ENCODE assay signal across 26 cellular contexts in the genomic region with DNA sequence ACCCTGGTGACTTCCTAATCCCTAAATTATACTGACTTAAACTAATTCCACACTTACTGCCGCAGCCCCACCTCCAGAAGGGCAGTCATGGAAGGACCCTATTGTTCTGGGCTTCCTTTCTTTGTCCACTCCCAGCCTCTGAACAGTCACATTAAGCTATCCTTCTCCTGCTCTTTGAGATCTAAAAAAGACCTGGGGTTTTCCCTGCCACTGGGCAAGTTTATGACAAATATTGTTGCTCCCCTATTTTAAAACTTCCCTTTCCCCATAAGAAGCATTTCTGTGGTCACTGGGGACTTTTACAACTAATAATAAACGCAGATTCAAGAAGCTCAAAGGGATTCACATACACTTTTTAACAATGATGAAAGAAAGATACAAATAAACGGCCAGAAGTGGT. TPM values are rescaled to one million over a fixed set of nuclear protein-coding genes. Genes with fewer than 3 reads are reported as not detected.
DNase-seq lines count a peak whose midpoint lies in the region; ATAC-seq and TF ChIP-seq lines count a peak whose summit lies in the region.
"Had no signal": no experiment of that assay in that cellular context is flagged by ENCODE, and none has a peak within 500 bp of the region (broad histone marks: within the 10 kb centered on the region; RNA-seq: fewer than 3 reads in every experiment).

No MANE protein-coding gene starts in this region.

- no peaks in the 10 kb centered on the region for H3K27me3 ChIP-seq in heart left ventricle
- H3K27me3 ChIP-seq: MG63, upper lobe of left lung had no signal

- H3K27me3 Mint-ChIP-seq in stimulated activated naive B cell treated with anti-CD40 and anti-IgM and Interleukin-4, amounts not matched to agents 10 μg/mL and 1 μg/mL and 100 μg/mL, for 72 hours, result no peaks in the 10 kb centered on the region
- H3K27me3 Mint-ChIP-seq: activated naive CD4-positive, alpha-beta T cell treated with anti-CD3 and anti-CD28 coated beads, Interleukin-2, amount 10 ng/mL, durations not matched to agents 7 days and 5 days; activated T-cell treated with anti-CD3 and anti-CD28 coated beads, Interleukin-2, amount 50 U/mL, for 24 hours had no signal

- no peak overlapping the region for H3K27ac Mint-ChIP-seq in stimulated activated naive B cell treated with anti-CD40 and anti-IgM and Interleukin-4, amounts not matched to agents 10 μg/mL and 1 μg/mL and 100 μg/mL, for 72 hours
- H3K27ac Mint-ChIP-seq: activated CD8-positive, alpha-beta T cell treated with anti-CD3 and anti-CD28 coated beads, Interleukin-2, amount 10 ng/mL, durations not matched to agents 7 days and 5 days; activated naive CD4-positive, alpha-beta T cell treated with anti-CD3 and anti-CD28 coated beads, Interleukin-2, amount 10 ng/mL, durations not matched to agents 7 days and 5 days; activated T-cell treated with anti-CD3 and anti-CD28 coated beads, Interleukin-2, amount 50 U/mL, for 24 hours; memory B cell; naive thymus-derived CD4-positive, alpha-beta T cell had no signal

- H3K4me1 ChIP-seq in heart left ventricle, result peaks cover 0 to 8% (median 0%) of the 10 kb centered on the region in 12 donors
- H3K4me1 ChIP-seq: upper lobe of left lung had no signal

- no peak for TF ChIP-seq POLR2A in heart left ventricle (IDR thresholded peaks at IDR 0.05)

- peak overlapping the region in 8 of 12 donors; percentile 8 to 72 (median 63) for H3K27ac ChIP-seq in heart left ventricle
- H3K27ac ChIP-seq: A549, C4-2B, coronary artery, skin epidermis had no signal

- H3K4me3 ChIP-seq in heart left ventricle, result no peak overlapping the region
- H3K4me3 ChIP-seq: A549, coronary artery, MG63, skin epidermis, upper lobe of left lung had no signal

- no peaks in the 10 kb centered on the region for H3K36me3 Mint-ChIP-seq in stimulated activated naive B cell treated with anti-CD40 and anti-IgM and Interleukin-4, amounts not matched to agents 10 μg/mL and 1 μg/mL and 100 μg/mL, for 72 hours
- H3K36me3 Mint-ChIP-seq: activated naive CD4-positive, alpha-beta T cell treated with anti-CD3 and anti-CD28 coated beads, Interleukin-2, amount 10 ng/mL, durations not matched to agents 7 days and 5 days; memory B cell; naive thymus-derived CD4-positive, alpha-beta T cell had no signal

- peak in 3 of 4 donors; percentile 68 to 90 (median 70) for ATAC-seq in heart left ventricle
- no peak for ATAC-seq in Right ventricle myocardium inferior
- ATAC-seq in HG03432 (IDR thresholded peaks at IDR 0.05; ENCODE audit: unreplicated experiment), result peak; percentile 45
- ATAC-seq in stimulated activated naive B cell treated with anti-CD40 and anti-IgM and Interleukin-4, amounts not matched to agents 10 μg/mL and 1 μg/mL and 100 μg/mL, for 72 hours (replicated peaks), result peak; percentile 61 to 89
- no peak for ATAC-seq in HG03521 (IDR thresholded peaks at IDR 0.05; ENCODE audit: unreplicated experiment)
- no peak for ATAC-seq in HG02798 (IDR thresholded peaks at IDR 0.05; ENCODE audit: poor library complexity, unreplicated experiment)
- no peak for ATAC-seq in GM21360 (IDR thresholded peaks at IDR 0.05; ENCODE audit: unreplicated experiment)
- ATAC-seq: A549; activated CD8-positive, alpha-beta T cell treated with anti-CD3 and anti-CD28 coated beads, Interleukin-2, amount 10 ng/mL, durations not matched to agents 7 days and 5 days; naive thymus-derived CD4-positive, alpha-beta T cell; SK-N-SH treated with all-trans-retinoic acid at 6 μM for 48 hours had no signal

- H3K9me3 Mint-ChIP-seq in stimulated activated naive B cell treated with anti-CD40 and anti-IgM and Interleukin-4, amounts not matched to agents 10 μg/mL and 1 μg/mL and 100 μg/mL, for 72 hours, result no peaks in the 10 kb centered on the region
- H3K9me3 Mint-ChIP-seq: activated naive CD4-positive, alpha-beta T cell treated with anti-CD3 and anti-CD28 coated beads, Interleukin-2, amount 10 ng/mL, durations not matched to agents 7 days and 5 days; activated T-cell treated with anti-CD3 and anti-CD28 coated beads, Interleukin-2, amount 50 U/mL, for 24 hours; memory B cell; naive thymus-derived CD4-positive, alpha-beta T cell had no signal

- no peak for TF ChIP-seq CTCF in heart left ventricle (IDR thresholded peaks at IDR 0.05)

- peak overlapping the region; percentile 25 to 49 for H3K4me3 Mint-ChIP-seq in stimulated activated naive B cell treated with anti-CD40 and anti-IgM and Interleukin-4, amounts not matched to agents 10 μg/mL and 1 μg/mL and 100 μg/mL, for 72 hours
- H3K4me3 Mint-ChIP-seq: activated CD8-positive, alpha-beta T cell treated with anti-CD3 and anti-CD28 coated beads, Interleukin-2, amount 10 ng/mL, durations not matched to agents 7 days and 5 days; activated naive CD4-positive, alpha-beta T cell treated with anti-CD3 and anti-CD28 coated beads, Interleukin-2, amount 10 ng/mL, durations not matched to agents 7 days and 5 days; activated T-cell treated with anti-CD3 and anti-CD28 coated beads, Interleukin-2, amount 50 U/mL, for 24 hours; memory B cell; naive thymus-derived CD4-positive, alpha-beta T cell had no signal

- 41 to 52% (median 44%) methylated on average over 3 of the region's 3 CpGs for WGBS in heart left ventricle, 4 donors

- H3K36me3 ChIP-seq in heart left ventricle, result no peaks in the 10 kb centered on the region
- H3K36me3 ChIP-seq: MG63, upper lobe of left lung had no signal

- intact Hi-C loops in heart left ventricle (cut with DNase I) (no loop called here), Right ventricle myocardium inferior (cut with DNase I) (no loop called here)

- H3K9me3 ChIP-seq in heart left ventricle, result no peaks in the 10 kb centered on the region
- H3K9me3 ChIP-seq: A549, MG63, upper lobe of left lung had no signal

- DNase-seq in heart left ventricle (peak in 2 of 5 donors; percentile 30 to 38), Right ventricle myocardium inferior (ENCODE audit: missing footprints) (no peak), glomerular endothelial cell (ENCODE audit: extremely low read depth, low read depth, low spot score) (peak; percentile 22)
- DNase-seq in stimulated activated naive B cell treated with anti-CD40 and anti-IgM and Interleukin-4, amounts not matched to agents 10 μg/mL and 1 μg/mL and 100 μg/mL, for 72 hours, result no peak
- DNase-seq: activated CD8-positive, alpha-beta T cell treated with anti-CD3 and anti-CD28 coated beads, Interleukin-2, amount 10 ng/mL, durations not matched to agents 7 days and 5 days; activated naive CD4-positive, alpha-beta T cell treated with anti-CD3 and anti-CD28 coated beads, Interleukin-2, amount 10 ng/mL, durations not matched to agents 7 days and 5 days; activated T-cell treated with anti-CD3 and anti-CD28 coated beads, Interleukin-2, amount 50 U/mL, for 24 hours; DMS153; kidney; MG63; naive thymus-derived CD4-positive, alpha-beta T cell; NCI-H1694; NCI-H345; stimulated activated CD4-positive, alpha-beta T cell treated with anti-CD3 and anti-CD28 coated beads, Interleukin-2, amount 100 ng/mL, for 48 hours; T1000 had no signal

- peaks cover 8 to 9% of the 10 kb centered on the region in 2 donors for H3K4me1 Mint-ChIP-seq in stimulated activated naive B cell treated with anti-CD40 and anti-IgM and Interleukin-4, amounts not matched to agents 10 μg/mL and 1 μg/mL and 100 μg/mL, for 72 hours

RNA-seq across cellular contexts. Expression of a gene that starts 47.2 kb away (rescaled TPM):
- total RNA-seq in heart left ventricle, result 10 to 100 TPM; 39.2 to 89.5 (median 74.6) TPM
- 100 to 1,000 TPM in 1 of 2 donors, 10 to 100 TPM in 1; 31.1 to 110 TPM for polyA plus RNA-seq in heart left ventricle
- 66.4 TPM for total RNA-seq in Right ventricle myocardium inferior
- total RNA-seq in glomerular endothelial cell, result 88.4 and 101 TPM in 2 replicates

Comparison
In these comparisons a context has a peak if more than half of its experiments do, and no peak if none do; other contexts are left out.
1. ATAC-seq: peak in heart left ventricle (3 of 4), HG03432 (single experiment) and stimulated activated naive B cell treated with anti-CD40 and anti-IgM and Interleukin-4, amounts not matched to agents 10 μg/mL and 1 μg/mL and 100 μg/mL, for 72 hours (2 of 2); none in Right ventricle myocardium inferior (single experiment), HG03521 (single experiment), HG02798 (single experiment) and GM21360 (single experiment).